Comparison of ENCODE assay signal across 8 cellular contexts in the genomic region with DNA sequence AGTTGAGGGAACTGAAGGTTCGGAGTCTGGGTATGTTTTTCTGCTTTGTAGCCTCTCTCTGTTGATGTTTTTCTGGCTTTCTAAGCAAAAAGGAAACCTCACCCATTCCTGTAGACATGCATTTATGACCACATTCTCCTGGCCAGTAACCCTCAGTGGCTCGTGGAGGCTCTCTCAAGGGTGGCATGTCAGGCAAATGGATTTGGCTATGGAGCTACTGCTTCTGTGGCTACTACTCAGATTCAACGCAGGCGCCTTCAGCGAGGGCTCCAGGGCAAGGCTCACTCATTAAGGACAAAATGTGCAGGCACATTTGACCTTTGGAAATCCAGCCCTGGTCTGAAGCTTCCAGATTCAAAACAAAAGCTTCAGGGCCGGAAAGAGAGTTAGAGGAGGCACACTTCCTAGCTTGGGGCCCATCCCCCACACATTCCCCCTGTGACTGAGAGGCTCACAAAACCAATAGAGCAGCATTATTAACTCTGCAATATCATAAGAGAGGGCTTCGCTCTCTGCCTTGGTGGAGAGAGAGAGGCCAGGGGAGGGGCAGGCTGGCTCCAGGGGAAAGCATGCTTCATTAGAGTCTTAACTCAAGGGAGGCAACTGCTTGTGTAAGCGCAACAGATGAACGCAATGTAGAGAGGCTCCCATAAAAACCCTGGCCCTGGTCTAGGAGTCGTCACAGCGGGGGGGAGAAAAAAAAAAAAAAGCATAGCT. TPM values are rescaled to one million over a fixed set of nuclear protein-coding genes. Genes with fewer than 3 reads are reported as not detected.
DNase-seq lines count a peak whose midpoint lies in the region; ATAC-seq and TF ChIP-seq lines count a peak whose summit lies in the region.

No MANE protein-coding gene starts in this region.

- no peaks in the 10 kb centered on the region for H3K27me3 ChIP-seq in BLaER1 treated with 17β-estradiol and CSF1 and Interleukin-3, amounts not matched to agents 10 nM and 100 nM
- no peaks in the 10 kb centered on the region for H3K27me3 ChIP-seq in tibial artery

- intact Hi-C loops in activated CD8-positive, alpha-beta T cell treated with anti-CD3 and anti-CD28 coated beads for 36 hours (cut with micrococcal nuclease) = no loop called here
- intact Hi-C loops in natural killer cell (cut with micrococcal nuclease) (loop anchor here (2.0 to 5.0 kb wide), 2 partner anchors 21 to 329 kb away; a partner anchor contains a TSS), tibial artery (cut with DNase I; ENCODE audit: low total_unique reads) (no loop called here)

- no peaks in the 10 kb centered on the region for H3K9me3 ChIP-seq in BLaER1 treated with 17β-estradiol and CSF1 and Interleukin-3, amounts not matched to agents 10 nM and 100 nM (replicated peaks in 1 of 11)
- no peaks in the 10 kb centered on the region for H3K9me3 ChIP-seq in tibial artery

- H3K4me3 Mint-ChIP-seq in activated CD8-positive, alpha-beta T cell treated with anti-CD3 and anti-CD28 coated beads for 36 hours = peak overlapping the region; percentile 72
- H3K4me3 Mint-ChIP-seq in natural killer cell = peak overlapping the region; percentile 89

- CTCF ChIA-PET in activated CD8-positive, alpha-beta T cell treated with anti-CD3 and anti-CD28 coated beads for 36 hours (lab: Charles Lee) = interaction anchor here (0.9 to 3.2 kb wide), 11 partner anchors 11 to 196 kb away, joined by 3 to 23 read pairs (median 7); a partner anchor contains a TSS

- ATAC-seq in GM21737 (IDR thresholded peaks at IDR 0.05; ENCODE audit: unreplicated experiment) = peak; percentile 59
- peak; percentile 62 for ATAC-seq in activated CD8-positive, alpha-beta T cell treated with anti-CD3 and anti-CD28 coated beads for 36 hours
- peak; percentile 57 for ATAC-seq in esophagus mucosa
- peak; percentile 63 to 64 (median 63) for ATAC-seq in natural killer cell

- H3K4me1 Mint-ChIP-seq in activated CD8-positive, alpha-beta T cell treated with anti-CD3 and anti-CD28 coated beads for 36 hours (ENCODE audit: low read depth) = peaks cover 51% of the 10 kb centered on the region
- peaks cover 39 to 43% of the 10 kb centered on the region in 2 donors for H3K4me1 Mint-ChIP-seq in natural killer cell

- peak overlapping the region; percentile 76 to 90 (median 83) for H3K4me2 ChIP-seq in BLaER1 treated with 17β-estradiol and CSF1 and Interleukin-3, amounts not matched to agents 10 nM and 100 nM

- POLR2A ChIA-PET in activated CD8-positive, alpha-beta T cell treated with anti-CD3 and anti-CD28 coated beads for 36 hours (lab: Charles Lee) = interaction anchor here (0.7 to 2.9 kb wide), 11 partner anchors 9 to 412 kb away, joined by 3 to 17 read pairs (median 4); a partner anchor contains a TSS

- H3K27me3 Mint-ChIP-seq in activated CD8-positive, alpha-beta T cell treated with anti-CD3 and anti-CD28 coated beads for 36 hours = no peaks in the 10 kb centered on the region
- peaks cover 0 to under 1% of the 10 kb centered on the region in 2 donors for H3K27me3 Mint-ChIP-seq in natural killer cell (ENCODE audit: low read depth in 2 of 2)

- TF ChIP-seq CTCF in activated CD8-positive, alpha-beta T cell treated with anti-CD3 and anti-CD28 coated beads for 36 hours (IDR thresholded peaks at IDR 0.05) = no peak
- no peak for TF ChIP-seq CTCF in natural killer cell (IDR thresholded peaks at IDR 0.05)
- no peak for TF ChIP-seq CTCF in tibial artery (IDR thresholded peaks at IDR 0.05)

- peaks cover 35 to 62% (median 41%) of the 10 kb centered on the region in 10 experiments for H3K4me1 ChIP-seq in BLaER1 treated with 17β-estradiol and CSF1 and Interleukin-3, amounts not matched to agents 10 nM and 100 nM
- H3K4me1 ChIP-seq in tibial artery = peaks cover 0 to 100% (median 68%) of the 10 kb centered on the region in 4 donors

- peaks cover 10% of the 10 kb centered on the region for H3K36me3 Mint-ChIP-seq in activated CD8-positive, alpha-beta T cell treated with anti-CD3 and anti-CD28 coated beads for 36 hours (ENCODE audit: low read depth)
- H3K36me3 Mint-ChIP-seq in natural killer cell = no peaks in the 10 kb centered on the region

- H3K9me3 Mint-ChIP-seq in activated CD8-positive, alpha-beta T cell treated with anti-CD3 and anti-CD28 coated beads for 36 hours = no peaks in the 10 kb centered on the region
- no peaks in the 10 kb centered on the region for H3K9me3 Mint-ChIP-seq in natural killer cell

- peak overlapping the region; percentile 25 to 62 (median 45); a peak in 19 of 20 replicates for H3K4me3 ChIP-seq in BLaER1 treated with 17β-estradiol and CSF1 and Interleukin-3, amounts not matched to agents 10 nM and 100 nM
- peak overlapping the region; percentile 32 to 48 for H3K4me3 ChIP-seq in tibial artery

- peak; percentile 41 for DNase-seq in NCI-H1436 treated with DMSO at 0.1 percent for 48 hours (lab: John Stamatoyannopoulos, UW)
- peak; percentile 66 for DNase-seq in activated CD8-positive, alpha-beta T cell treated with anti-CD3 and anti-CD28 coated beads for 36 hours
- no peak for DNase-seq in natural killer cell
- peak; percentile 92 to 93 for DNase-seq in tibial artery
- DNase-seq in SW480 (ENCODE audit: low spot score) = no peak

- H3K27ac Mint-ChIP-seq in activated CD8-positive, alpha-beta T cell treated with anti-CD3 and anti-CD28 coated beads for 36 hours = peak overlapping the region; percentile 83
- peak overlapping the region; percentile 87 to 88 for H3K27ac Mint-ChIP-seq in natural killer cell

- H3K27ac ChIP-seq in BLaER1 treated with 17β-estradiol and CSF1 and Interleukin-3, amounts not matched to agents 10 nM and 100 nM = peak overlapping the region; percentile 65 to 96 (median 88)
- peak overlapping the region; percentile 84 to 100 for H3K27ac ChIP-seq in tibial artery

- peak overlapping the region; percentile 55 to 90 (median 79) for H3K9ac ChIP-seq in BLaER1 treated with 17β-estradiol and CSF1 and Interleukin-3, amounts not matched to agents 10 nM and 100 nM

- H4K20me1 ChIP-seq in BLaER1 treated with 17β-estradiol and CSF1 and Interleukin-3, amounts not matched to agents 10 nM and 100 nM = no peaks in the 10 kb centered on the region

- H3K36me3 ChIP-seq in BLaER1 treated with 17β-estradiol and CSF1 and Interleukin-3, amounts not matched to agents 10 nM and 100 nM = no peaks in the 10 kb centered on the region
- no peaks in the 10 kb centered on the region for H3K36me3 ChIP-seq in tibial artery

RNA-seq across cellular contexts. Expression of a gene that starts 22.1 kb away (rescaled TPM):
- 10 to 100 TPM in 1 of 2 experiments, 1 to 10 TPM in 1; 9.8 to 10.0 TPM for total RNA-seq in activated CD8-positive, alpha-beta T cell treated with anti-CD3 and anti-CD28 coated beads for 36 hours
- total RNA-seq in esophagus mucosa = 20.1 TPM
- 10 to 100 TPM; 22.9 to 39.1 (median 32.4) TPM for total RNA-seq in natural killer cell

Comparison
In these comparisons a context has a peak if more than half of its experiments do, and no peak if none do; other contexts are left out.
1. DNase-seq: peak in NCI-H1436 treated with DMSO at 0.1 percent for 48 hours (single experiment), activated CD8-positive, alpha-beta T cell treated with anti-CD3 and anti-CD28 coated beads for 36 hours (single experiment) and tibial artery (2 of 2); none in natural killer cell (single experiment) and SW480 (single experiment).
2. Peak in every context shown above with its lines, with median percentiles within 50 percentile points of each other: ATAC-seq.